ENCODE assay signal across 2 cellular contexts in the genomic region with DNA sequence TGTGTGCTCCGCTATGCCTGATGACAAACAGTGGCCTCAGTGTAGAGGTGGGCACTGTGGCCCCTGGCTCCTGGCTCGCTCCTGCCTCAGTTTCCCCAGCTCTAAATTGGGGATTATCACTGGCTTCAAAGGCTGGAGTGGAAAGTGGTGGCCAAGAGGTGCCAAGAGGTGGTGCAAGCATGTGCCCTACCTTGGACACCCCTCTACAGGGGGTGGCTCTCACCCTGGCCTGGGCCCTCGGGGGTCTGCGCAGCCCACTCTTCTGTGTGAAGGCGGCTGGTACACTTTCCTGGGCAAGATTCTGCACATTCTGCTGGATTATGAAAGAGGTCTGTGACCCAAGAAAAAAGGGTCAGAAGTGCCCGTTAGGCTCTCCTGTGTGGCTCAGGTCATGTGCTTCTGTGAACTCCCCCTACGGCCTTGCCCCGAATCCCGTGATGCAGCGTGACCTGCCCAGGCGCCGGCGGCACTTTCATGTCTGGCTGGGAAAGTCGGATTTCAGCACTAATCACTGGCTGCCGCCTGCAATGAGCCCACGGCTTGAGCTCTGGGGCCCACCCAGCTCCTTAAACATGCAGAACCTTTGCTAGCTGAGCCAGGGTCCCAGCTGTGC. TPM values are rescaled to one million over a fixed set of nuclear protein-coding genes. Genes with fewer than 3 reads are reported as not detected.
"Had no signal": no experiment of that assay in that cellular context is flagged by ENCODE, and none has a peak within 500 bp of the region (broad histone marks: within the 10 kb centered on the region; RNA-seq: fewer than 3 reads in every experiment).

No MANE protein-coding gene starts in this region.

RNA-seq across cellular contexts. Expression of gene SPN, which starts 57.3 kb away (rescaled TPM):
- total RNA-seq: lung microvascular endothelial cell, myocyte had no signal
